ENCODE assay signal across 22 cellular contexts in the genomic region with DNA sequence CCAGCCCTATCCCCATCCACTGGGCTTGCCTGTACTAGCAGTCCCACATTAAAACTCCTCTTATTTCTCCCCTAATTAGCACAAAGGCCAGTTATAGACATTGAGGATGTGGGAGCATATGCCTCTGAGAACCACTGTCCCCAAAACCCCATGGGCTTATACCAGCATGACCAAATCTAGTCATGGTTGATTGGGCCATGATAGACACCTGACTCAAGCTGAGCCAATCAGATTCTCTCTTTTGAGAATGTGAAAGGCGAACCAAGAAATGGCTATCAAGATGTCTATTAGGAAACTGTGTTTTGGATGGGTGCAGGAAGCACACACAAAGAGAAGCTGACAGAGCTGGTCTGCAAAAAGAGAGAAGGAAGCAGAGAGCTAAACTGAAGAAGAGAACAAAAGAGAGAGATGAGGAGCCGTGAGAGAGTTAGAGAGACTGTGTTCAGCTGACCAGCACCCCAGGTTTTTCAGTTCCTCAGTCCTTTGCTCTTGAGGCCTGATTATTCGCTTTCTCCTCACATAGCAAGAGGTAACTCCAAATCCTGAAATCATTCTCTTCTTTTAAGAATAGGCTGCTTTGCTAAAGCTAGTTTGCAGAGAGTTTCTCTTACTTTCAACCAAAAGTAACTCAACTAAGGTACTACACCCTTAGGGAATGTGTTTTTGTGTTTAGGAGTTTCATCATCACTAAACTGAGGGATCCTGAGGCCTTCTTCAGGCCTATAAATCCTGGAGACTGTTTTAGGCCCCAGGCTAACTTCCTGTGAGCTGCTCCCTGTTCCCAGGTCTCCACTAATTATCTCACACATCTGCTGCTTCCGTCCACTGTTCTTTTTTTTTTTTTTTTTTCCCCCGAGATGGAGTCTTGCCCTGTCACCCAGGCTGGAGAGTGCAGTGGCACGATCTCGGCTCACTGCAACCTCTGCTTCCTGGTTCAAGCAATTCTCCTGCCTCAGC. TPM values are rescaled to one million over a fixed set of nuclear protein-coding genes. Genes with fewer than 3 reads are reported as not detected.
DNase-seq lines count a peak whose midpoint lies in the region; ATAC-seq, FAIRE-seq and TF ChIP-seq lines count a peak whose summit lies in the region.
"Had no signal": no experiment of that assay in that cellular context is flagged by ENCODE, and none has a peak within 500 bp of the region (broad histone marks: within the 10 kb centered on the region; RNA-seq: fewer than 3 reads in every experiment).

No MANE protein-coding gene starts in this region.

- H3K9me3 ChIP-seq in IMR-90 (ENCODE audit: control insufficient read depth, insufficient read depth, low read length) (no peaks in the 10 kb centered on the region), GM12878 (replicated peaks; ENCODE audit: control insufficient read depth, insufficient read depth, low read length) (0 out of 3 replicates have a peak, but pooled peaks cover 2% of the 10 kb centered on the region), osteoblast (ENCODE audit: low read depth, low read length) (no peaks in the 10 kb centered on the region)
- H3K9me3 ChIP-seq: gastrocnemius medialis, Peyer's patch, thyroid gland had no signal

- SMC1A ChIA-PET in GM12878 (lab: Charles Lee; ENCODE audit: uncharacterized antibody, unreplicated experiment): interaction anchor here (1.4 to 1.6 kb wide), 3 partner anchors 9 to 56 kb away, joined by 3 to 5 read pairs (median 5); no protein-coding TSS in a partner anchor

- H3K79me1 ChIP-seq in IMR-90 (ENCODE audit: low read depth in 1 of 2, low read length in 2 of 2): no peaks in the 10 kb centered on the region

- H2BK120ac ChIP-seq in IMR-90 (ENCODE audit: low read depth, low read length): no peak overlapping the region

- no peak for TF ChIP-seq EP300 in GM12878 (IDR thresholded peaks at IDR 0.05; ENCODE audit: borderline replicate concordance in 1 of 2, control insufficient read depth in 1 of 2, low read depth in 2 of 2, low read length in 2 of 2)

- H2AK5ac ChIP-seq in IMR-90 (ENCODE audit: low read depth, low read length): no peak overlapping the region

- H4K5ac ChIP-seq in IMR-90 (ENCODE audit: low read depth, low read length): no peak overlapping the region

- CTCF ChIA-PET in IMR-90 (lab: Yijun Ruan, JAX) (no interaction called here), GM12878 (lab: Yijun Ruan, JAX) (interaction anchor here (0.6 to 2.0 kb wide), 5 partner anchors 9 to 305 kb away, joined by 3 to 7 read pairs (median 3); no protein-coding TSS in a partner anchor)

- POLR2A ChIA-PET in IMR-90 (lab: Charles Lee; ENCODE audit: unreplicated experiment) (no interaction called here), GM12878 (lab: Charles Lee) (interaction anchor here (0.9 to 1.2 kb wide), 2 partner anchors 9 to 65 kb away, joined by 4 to 5 read pairs; no protein-coding TSS in a partner anchor)

- no TSS peak for BruUV-seq in IMR-90 (replicated peaks; lab: Mats Ljungman, UMichigan)
- no TSS peak for BruUV-seq in GM12878 (replicated peaks; lab: Mats Ljungman, UMichigan)

- RAD21 ChIA-PET in GM12878 (lab: Charles Lee; ENCODE audit: unreplicated experiment): interaction anchor here (1.2 kb wide), 1 partner anchor 9 kb away, joined by 3 read pairs; no protein-coding TSS in a partner anchor

- TF ChIP-seq RAD21 in IMR-90 (IDR thresholded peaks at IDR 0.05; ENCODE audit: low read length) (no peak), GM12878 (IDR thresholded peaks at IDR 0.05; ENCODE audit: insufficient read depth, low read depth, low read length) (no peak)

- H4K20me1 ChIP-seq in IMR-90 (ENCODE audit: insufficient read depth, low read length) (no peaks in the 10 kb centered on the region), GM12878 (ENCODE audit: control insufficient read depth, insufficient read depth) (no peaks in the 10 kb centered on the region), osteoblast (ENCODE audit: insufficient read depth, low read length) (no peaks in the 10 kb centered on the region)

- peak; percentile 94 for FAIRE-seq in GM12878 (lab: Jason Lieb, UNC)
- FAIRE-seq: endometrium, H54 had no signal

- H3K79me2 ChIP-seq in GM12878 (ENCODE audit: control insufficient read depth, insufficient read depth, low read length) (no peaks in the 10 kb centered on the region), osteoblast (ENCODE audit: insufficient read depth, low read length) (no peaks in the 10 kb centered on the region)

- no peak overlapping the region for H3K56ac ChIP-seq in IMR-90 (ENCODE audit: extremely low read depth, insufficient read depth, low read length)

- DNase-seq in NCI-H146 (lab: John Stamatoyannopoulos, UW) (peak; percentile 45), NCI-H146 treated with DMSO at 0.1 percent for 48 hours (lab: John Stamatoyannopoulos, UW; ENCODE audit: unreplicated experiment) (no peak), IMR-90 (no peak), GM12878 (ENCODE audit: low read depth, low spot score) (no peak), osteoblast (ENCODE audit: insufficient read length, low spot score, missing footprints) (no peak), NCI-H187 (lab: John Stamatoyannopoulos, UW) (no peak), left cardiac atrium (no peak)
- DNase-seq: activated CD8-positive, alpha-beta memory T cell treated with anti-CD3 and anti-CD28 coated beads, Interleukin-2, amount 10 ng/mL, durations not matched to agents 7 days and 5 days; activated effector memory CD4-positive, alpha-beta T cell treated with anti-CD3 and anti-CD28 coated beads, Interleukin-2, amount 50 U/mL, for 16 hours; aorta; DMS79 treated with DMSO at 0.1 percent for 48 hours; gastrocnemius medialis; NCI-H1105; NCI-H510A treated with DMSO at 0.1 percent for 48 hours; occipital lobe; Peyer's patch; stimulated activated CD4-positive, alpha-beta T cell treated with anti-CD3 and anti-CD28 coated beads, Interleukin-4, amount 100 ng/mL, for 4 hours; thyroid gland had no signal

- ATAC-seq in IMR-90 (ENCODE audit: low read depth) (no peak), GM12878 (peak; percentile 97), left cardiac atrium (no peak), HG02973 (IDR thresholded peaks at IDR 0.05; ENCODE audit: unreplicated experiment) (no peak)
- ATAC-seq: activated CD8-positive, alpha-beta memory T cell treated with anti-CD3 and anti-CD28 coated beads, Interleukin-2, amount 10 ng/mL, durations not matched to agents 7 days and 5 days; gastrocnemius medialis had no signal

- no peak overlapping the region for H3K18ac ChIP-seq in IMR-90 (ENCODE audit: low read depth, low read length)

- no peak overlapping the region for H3K4me3 ChIP-seq in IMR-90 (ENCODE audit: insufficient read depth, low read depth, low read length)
- no peak overlapping the region for H3K4me3 ChIP-seq in GM12878
- H3K4me3 ChIP-seq in osteoblast (ENCODE audit: insufficient read depth, low read length): no peak overlapping the region
- H3K4me3 ChIP-seq: gastrocnemius medialis, Peyer's patch, thyroid gland had no signal

- no peak overlapping the region for H2AK9ac ChIP-seq in IMR-90 (replicated peaks; ENCODE audit: low read depth, low read length, poor library complexity)

- no peak overlapping the region for H3K27ac ChIP-seq in IMR-90 (ENCODE audit: insufficient read depth, low read length)
- peak overlapping the region; percentile 53 for H3K27ac ChIP-seq in GM12878 (ENCODE audit: control insufficient read depth, insufficient read depth)
- no peak overlapping the region for H3K27ac ChIP-seq in osteoblast (ENCODE audit: low read depth, low read length)
- H3K27ac ChIP-seq: 22Rv1, gastrocnemius medialis, Peyer's patch, thyroid gland had no signal

- H3K23ac ChIP-seq in IMR-90 (ENCODE audit: low read depth, low read length): no peak overlapping the region

- no peaks in the 10 kb centered on the region for H3K9me1 ChIP-seq in IMR-90 (ENCODE audit: insufficient read depth, low read length)

- no peaks in the 10 kb centered on the region for H3K36me3 ChIP-seq in IMR-90 (ENCODE audit: control insufficient read depth, insufficient read depth, low read length)
- H3K36me3 ChIP-seq in GM12878 (ENCODE audit: control insufficient read depth in 2 of 2, insufficient read depth in 2 of 2, low read length in 1 of 2): no peaks in the 10 kb centered on the region
- H3K36me3 ChIP-seq in osteoblast (ENCODE audit: insufficient read depth, low read length): no peaks in the 10 kb centered on the region
- H3K36me3 ChIP-seq: gastrocnemius medialis, Peyer's patch, thyroid gland had no signal

- dilution Hi-C loops in IMR-90 (cut with HindIII; ENCODE audit: low sequenced_read_pairs, unreplicated experiment): no loop called here

- no peaks in the 10 kb centered on the region for H3K27me3 ChIP-seq in IMR-90 (ENCODE audit: control insufficient read depth, insufficient read depth, low read length)
- no peaks in the 10 kb centered on the region for H3K27me3 ChIP-seq in GM12878 (replicated peaks in 1 of 2; ENCODE audit: control insufficient read depth in 2 of 2, insufficient read depth in 2 of 2, low read length in 1 of 2)
- no peaks in the 10 kb centered on the region for H3K27me3 ChIP-seq in osteoblast (ENCODE audit: insufficient read depth, low read length)
- H3K27me3 ChIP-seq: gastrocnemius medialis, Peyer's patch, thyroid gland had no signal

- H2AFZ ChIP-seq in IMR-90 (replicated peaks; ENCODE audit: low read length, poor library complexity) (no peak overlapping the region), GM12878 (ENCODE audit: control insufficient read depth, low read depth, low read length) (peak overlapping the region; percentile 96), osteoblast (ENCODE audit: low read length) (peak overlapping the region; percentile 13)

- TF ChIP-seq CTCF in IMR-90 (conservative IDR thresholded peaks at IDR 0.05; ENCODE audit: low read depth, low read length): no peak
- TF ChIP-seq CTCF in GM12878 (IDR thresholded peaks at IDR 0.05 in 2 of 3, conservative IDR thresholded peaks at IDR 0.05 in 1 of 3; ENCODE audit: control insufficient read depth in 2 of 3, extremely low read depth in 1 of 3, insufficient read depth in 1 of 3, low read depth in 3 of 3, low read length in 3 of 3): no peak
- no peak for TF ChIP-seq CTCF in osteoblast (IDR thresholded peaks at IDR 0.05; ENCODE audit: extremely low read depth, low read depth, low read length)

- no peak overlapping the region for H2BK15ac ChIP-seq in IMR-90 (ENCODE audit: low read depth, low read length)

- no peak overlapping the region for H2BK20ac ChIP-seq in IMR-90 (ENCODE audit: low read depth, low read length)

- H3K4me2 ChIP-seq in IMR-90 (ENCODE audit: low read depth, low read length) (no peak overlapping the region), GM12878 (ENCODE audit: control insufficient read depth, insufficient read depth) (peak overlapping the region; percentile 30; the same call in 1 of the 2 replicates), osteoblast (ENCODE audit: insufficient read depth, low read length) (no peak overlapping the region)

- no peak overlapping the region for H4K91ac ChIP-seq in IMR-90 (ENCODE audit: insufficient read depth, low read depth, low read length)

- in situ Hi-C loops in IMR-90 (cut with MboI; ENCODE audit: low sequenced_read_pairs) (no loop called here), GM12878 (cut with MboI) (no loop called here)

- no peak overlapping the region for H3K4ac ChIP-seq in IMR-90 (ENCODE audit: low read depth, low read length)

- 50% methylated on average over 3 of the region's 7 CpGs; no CpG with 5 or more reads in 1 of the 2 experiments for WGBS in IMR-90 (ENCODE audit: extremely low coverage in 2 of 2, insufficient read length in 1 of 2), 2 experiments
- WGBS in GM12878 (ENCODE audit: insufficient coverage, insufficient replicate concordance, low lambda C conversion rate, missing lambda C conversion rate): 93% methylated on average over 6 of the region's 7 CpGs

- H3K9ac ChIP-seq in IMR-90 (ENCODE audit: low read depth, low read length) (no peak overlapping the region), GM12878 (ENCODE audit: control insufficient read depth, insufficient read depth, low read length) (no peak overlapping the region)

- TF ChIP-seq POLR2A in IMR-90 (IDR thresholded peaks at IDR 0.05; ENCODE audit: low read depth, low read length) (no peak), GM12878 (IDR thresholded peaks at IDR 0.05; ENCODE audit: low read depth, low read length) (no peak)

- no peak overlapping the region; a peak in 1 of 4 replicates for H4K8ac ChIP-seq in IMR-90 (ENCODE audit: low read depth in 2 of 2, low read length in 2 of 2)

- H2BK5ac ChIP-seq in IMR-90 (ENCODE audit: low read depth, low read length, poor library complexity, severe bottlenecking): no peak overlapping the region

- H3K14ac ChIP-seq in IMR-90 (replicated peaks; ENCODE audit: low read depth, low read length): no peak overlapping the region

- intact Hi-C loops in IMR-90 (cut with micrococcal nuclease) (no loop called here), GM12878 (cut with micrococcal nuclease; ENCODE audit: unreplicated experiment) (loop anchor here (10.0 kb wide), 1 partner anchor 236 kb away; the partner anchor contains the start of genes DCAF6 and MPC2), left cardiac atrium (cut with DNase I) (no loop called here)

- no peaks in the 10 kb centered on the region for H3K4me1 ChIP-seq in IMR-90 (ENCODE audit: control insufficient read depth, insufficient read depth, low read length)
- H3K4me1 ChIP-seq in GM12878 (ENCODE audit: control insufficient read depth, insufficient read depth, low read length): peaks cover 8% of the 10 kb centered on the region
- no peaks in the 10 kb centered on the region for H3K4me1 ChIP-seq in osteoblast (ENCODE audit: insufficient read depth, low read length)
- H3K4me1 ChIP-seq: gastrocnemius medialis, Peyer's patch, thyroid gland had no signal

RNA-seq across cellular contexts. Expression of gene TIPRL, which starts 7.9 kb away (rescaled TPM):
- total RNA-seq in IMR-90 (2012; rRNA removed) (15.4 and 41.1 TPM in 2 replicates), GM12878 (2014; rRNA removed) (38.2 and 43.9 TPM in 2 replicates), GM12878 (2014; rRNA removed; fragmentation: Illumina TruSeq; extraction: Trizol) (47.9 and 48.8 TPM in 2 replicates), GM12878 (2021) (37.6 and 42.2 TPM in 2 replicates), osteoblast (30.6 and 30.8 TPM in 2 replicates), left cardiac atrium (10 to 100 TPM; 22.8 to 28.8 TPM)
- polyA plus RNA-seq in IMR-90 (2012; rRNA removed) (20.0 and 23.8 TPM in 2 replicates), GM12878 (2011; rRNA removed) (72.1 and 135 TPM in 2 replicates), GM12878 (2014; fragmentation: Illumina TruSeq; extraction: Trizol) (42.2 and 55.5 TPM in 2 replicates), GM12878 (2014; fragmentation: Nextera tagmentation; extraction: Ambion mirVana) (10 to 100 TPM; 51.9 to 57.9 TPM), GM12878 (2014; rRNA removed) (33.5 and 36.4 TPM in 2 replicates), GM12878 (2016; fragmentation: Nextera tagmentation; extraction: Ambion mirVana) (10 to 100 TPM; 57.6 to 62.7 TPM)
- polyA plus RNA-seq in IMR-90 (2012; cell fraction: cytosol; rRNA removed): 4.2 and 5.3 TPM in 2 replicates
- polyA plus RNA-seq in IMR-90 (2012; cell fraction: nucleus; rRNA removed; ENCODE audit: low replicate concordance): 1.7 and 7.9 TPM in 2 replicates
- 16.3 and 17.4 TPM in 2 replicates for total RNA-seq in GM12878 (2013; cell fraction: nucleolus; rRNA removed)
- polyA plus RNA-seq in GM12878 (2011; ENCODE audit: low read depth): 11.5 TPM
- 16.2 and 18.5 TPM in 2 replicates for polyA plus RNA-seq in GM12878 (2011; cell fraction: cytosol; rRNA removed)
- 13.0 and 14.8 TPM in 2 replicates for polyA plus RNA-seq in GM12878 (2011; cell fraction: nucleus; rRNA removed)
- 21.1 and 24.9 TPM in 2 replicates for polyA plus RNA-seq in GM12878 (2012)
- polyA minus RNA-seq in GM12878 (2011; rRNA and poly(A)+ RNA removed): 18.8 and 34.2 TPM in 2 replicates
- polyA minus RNA-seq in GM12878 (2011; cell fraction: cytosol; rRNA and poly(A)+ RNA removed): 10.3 and 10.9 TPM in 2 replicates
- polyA minus RNA-seq in GM12878 (2011; cell fraction: nucleus; rRNA and poly(A)+ RNA removed): 3.5 and 5.2 TPM in 2 replicates

RNA-seq across cellular contexts. Expression of gene GPR161, which starts 34.1 kb away (rescaled TPM):
- 11.1 and 13.3 TPM in 2 replicates for total RNA-seq in IMR-90 (2012; rRNA removed)
- polyA plus RNA-seq in IMR-90 (2012; rRNA removed): 12.4 and 12.5 TPM in 2 replicates
- 8.8 and 12.9 TPM in 2 replicates for polyA plus RNA-seq in IMR-90 (2012; cell fraction: cytosol; rRNA removed)
- polyA plus RNA-seq in IMR-90 (2012; cell fraction: nucleus; rRNA removed; ENCODE audit: low replicate concordance): 8.4 and 15.0 TPM in 2 replicates
- total RNA-seq in GM12878 (2013; cell fraction: nucleolus; rRNA removed): not detected in 2 replicates
- 0.17 and 0.71 TPM in 2 replicates for total RNA-seq in GM12878 (2014; rRNA removed)
- total RNA-seq in GM12878 (2014; rRNA removed; fragmentation: Illumina TruSeq; extraction: Trizol): 0.28 and 0.49 TPM in 2 replicates
- 0.46 and 0.61 TPM in 2 replicates for total RNA-seq in GM12878 (2021)
- 0.09 TPM for polyA plus RNA-seq in GM12878 (2011; ENCODE audit: low read depth)
- polyA plus RNA-seq in GM12878 (2011; rRNA removed): not detected in 2 replicates
- 0.05 TPM in 1 of 2 replicates, not detected in the other for polyA plus RNA-seq in GM12878 (2011; cell fraction: cytosol; rRNA removed)
- 0.04 and 0.09 TPM in 2 replicates for polyA plus RNA-seq in GM12878 (2011; cell fraction: nucleus; rRNA removed)
- 0.08 and 0.21 TPM in 2 replicates for polyA plus RNA-seq in GM12878 (2012)
- 0.22 and 0.43 TPM in 2 replicates for polyA plus RNA-seq in GM12878 (2014; fragmentation: Illumina TruSeq; extraction: Trizol)
- under 1 TPM in 1 of 2 experiments, not detected in 1; 0.07 TPM for polyA plus RNA-seq in GM12878 (2014; fragmentation: Nextera tagmentation; extraction: Ambion mirVana)
- 0.13 and 0.29 TPM in 2 replicates for polyA plus RNA-seq in GM12878 (2014; rRNA removed)
- under 1 TPM; 0.08 to 0.39 TPM for polyA plus RNA-seq in GM12878 (2016; fragmentation: Nextera tagmentation; extraction: Ambion mirVana)
- not detected in 2 replicates for polyA minus RNA-seq in GM12878 (2011; rRNA and poly(A)+ RNA removed)
- polyA minus RNA-seq in GM12878 (2011; cell fraction: cytosol; rRNA and poly(A)+ RNA removed): not detected in 2 replicates
- polyA minus RNA-seq in GM12878 (2011; cell fraction: nucleus; rRNA and poly(A)+ RNA removed): not detected in 2 replicates
- total RNA-seq in osteoblast: 13.8 TPM in 2 replicates
- 1 to 10 TPM; 4.8 to 6.0 TPM for total RNA-seq in left cardiac atrium

RNA-seq across cellular contexts. Expression of gene SFT2D2, which starts 55.0 kb away (rescaled TPM):
- 37.6 and 42.2 TPM in 2 replicates for total RNA-seq in IMR-90 (2012; rRNA removed)
- 8.8 and 11.1 TPM in 2 replicates for polyA plus RNA-seq in IMR-90 (2012; rRNA removed)
- polyA plus RNA-seq in IMR-90 (2012; cell fraction: cytosol; rRNA removed): 3.2 and 3.4 TPM in 2 replicates
- polyA plus RNA-seq in IMR-90 (2012; cell fraction: nucleus; rRNA removed; ENCODE audit: low replicate concordance): 2.7 and 12.8 TPM in 2 replicates
- 122 and 133 TPM in 2 replicates for total RNA-seq in GM12878 (2013; cell fraction: nucleolus; rRNA removed)
- total RNA-seq in GM12878 (2014; rRNA removed): 25.6 and 31.8 TPM in 2 replicates
- total RNA-seq in GM12878 (2014; rRNA removed; fragmentation: Illumina TruSeq; extraction: Trizol): 24.2 and 24.9 TPM in 2 replicates
- total RNA-seq in GM12878 (2021): 49.0 and 52.1 TPM in 2 replicates
- polyA plus RNA-seq in GM12878 (2011; ENCODE audit: low read depth): 12.6 TPM
- polyA plus RNA-seq in GM12878 (2011; rRNA removed): 49.6 and 56.9 TPM in 2 replicates
- 22.4 and 28.0 TPM in 2 replicates for polyA plus RNA-seq in GM12878 (2011; cell fraction: cytosol; rRNA removed)
- 22.6 and 26.0 TPM in 2 replicates for polyA plus RNA-seq in GM12878 (2011; cell fraction: nucleus; rRNA removed)
- polyA plus RNA-seq in GM12878 (2012): 9.6 and 14.1 TPM in 2 replicates
- 12.3 and 15.7 TPM in 2 replicates for polyA plus RNA-seq in GM12878 (2014; fragmentation: Illumina TruSeq; extraction: Trizol)
- polyA plus RNA-seq in GM12878 (2014; fragmentation: Nextera tagmentation; extraction: Ambion mirVana): 1 to 10 TPM; 5.6 to 6.3 TPM
- polyA plus RNA-seq in GM12878 (2014; rRNA removed): 16.4 and 17.5 TPM in 2 replicates
- 10 to 100 TPM; 39.1 to 48.5 TPM for polyA plus RNA-seq in GM12878 (2016; fragmentation: Nextera tagmentation; extraction: Ambion mirVana)
- polyA minus RNA-seq in GM12878 (2011; rRNA and poly(A)+ RNA removed): 91.6 and 161 TPM in 2 replicates
- polyA minus RNA-seq in GM12878 (2011; cell fraction: cytosol; rRNA and poly(A)+ RNA removed): 38.8 and 49.8 TPM in 2 replicates
- 16.3 and 30.0 TPM in 2 replicates for polyA minus RNA-seq in GM12878 (2011; cell fraction: nucleus; rRNA and poly(A)+ RNA removed)
- total RNA-seq in osteoblast: 60.8 and 62.2 TPM in 2 replicates
- 10 to 100 TPM; 28.4 to 30.0 TPM for total RNA-seq in left cardiac atrium
